12 cellular contexts compared by ENCODE assay signal in genomic region chr7:77561354-77561753, GRCh38. TPM values are rescaled to one million over a fixed set of nuclear protein-coding genes. Genes with fewer than 3 reads are reported as not detected.
DNase-seq lines count a peak whose midpoint lies in the region; ATAC-seq, FAIRE-seq and TF ChIP-seq lines count a peak whose summit lies in the region.
"Had no signal": no experiment of that assay in that cellular context is flagged by ENCODE, and none has a peak within 500 bp of the region (broad histone marks: within the 10 kb centered on the region; RNA-seq: fewer than 3 reads in every experiment).

No MANE protein-coding gene starts in this region.

- no peak for TF ChIP-seq CTCF in activated B cell treated with CpG ODN at 0.5 μM for 24 hours (IDR thresholded peaks at IDR 0.05)
- no peak for TF ChIP-seq CTCF in heart left ventricle (IDR thresholded peaks at IDR 0.05)

- no peak overlapping the region for H3K27ac ChIP-seq in effector memory CD4-positive, alpha-beta T cell (ENCODE audit: insufficient read depth, low read length, poor library complexity, severe bottlenecking)
- H3K27ac ChIP-seq in heart left ventricle = peak overlapping the region in 1 of 12 donors; percentile 25

- no peaks in the 10 kb centered on the region for H3K36me3 ChIP-seq in effector memory CD4-positive, alpha-beta T cell (ENCODE audit: control insufficient read depth, insufficient read depth, low read length)
- H3K36me3 ChIP-seq in heart left ventricle = peaks cover 0 to 8% (median 0%) of the 10 kb centered on the region in 9 donors

- peak overlapping the region; percentile 67 for H3K4me3 Mint-ChIP-seq in activated B cell treated with CpG ODN at 0.5 μM for 24 hours
- H3K4me3 Mint-ChIP-seq: activated naive CD4-positive, alpha-beta T cell treated with anti-CD3 and anti-CD28 coated beads for 36 hours had no signal

- H3K9me3 Mint-ChIP-seq in activated B cell treated with CpG ODN at 0.5 μM for 24 hours = no peaks in the 10 kb centered on the region
- H3K9me3 Mint-ChIP-seq: activated naive CD4-positive, alpha-beta T cell treated with anti-CD3 and anti-CD28 coated beads for 36 hours had no signal

- no peaks in the 10 kb centered on the region for H3K27me3 ChIP-seq in effector memory CD4-positive, alpha-beta T cell (replicated peaks; ENCODE audit: control insufficient read depth, insufficient read depth, low read length, poor library complexity, severe bottlenecking)
- no peaks in the 10 kb centered on the region for H3K27me3 ChIP-seq in heart left ventricle

- POLR2A ChIA-PET in activated B cell treated with CpG ODN at 0.5 μM for 24 hours (lab: Charles Lee) = no interaction called here

- H3K36me3 Mint-ChIP-seq in activated B cell treated with CpG ODN at 0.5 μM for 24 hours (ENCODE audit: low read depth) = peaks cover 2% of the 10 kb centered on the region

- no peak overlapping the region for H3K4me3 ChIP-seq in effector memory CD4-positive, alpha-beta T cell (ENCODE audit: insufficient read depth, low read depth, low read length, poor library complexity, severe bottlenecking)
- H3K4me3 ChIP-seq in heart left ventricle = no peak overlapping the region

- ATAC-seq in GM21381 (IDR thresholded peaks at IDR 0.05; ENCODE audit: unreplicated experiment) = peak; percentile 77
- ATAC-seq in HG03066 (IDR thresholded peaks at IDR 0.05; ENCODE audit: low read depth, unreplicated experiment) = peak; percentile 81
- ATAC-seq in activated B cell treated with CpG ODN at 0.5 μM for 24 hours (ENCODE audit: low read depth) = peak; percentile 45
- ATAC-seq in heart left ventricle = no peak

- intact Hi-C loops in activated B cell treated with CpG ODN at 0.5 μM for 24 hours (cut with micrococcal nuclease) (no loop called here), heart left ventricle (cut with DNase I) (no loop called here)

- no peaks in the 10 kb centered on the region for H3K4me1 ChIP-seq in effector memory CD4-positive, alpha-beta T cell (ENCODE audit: control insufficient read depth, insufficient read depth, low read length, poor library complexity, severe bottlenecking)
- peaks cover 0 to 78% (median 39%) of the 10 kb centered on the region in 12 donors for H3K4me1 ChIP-seq in heart left ventricle

- peaks cover 47% of the 10 kb centered on the region for H3K4me1 Mint-ChIP-seq in activated B cell treated with CpG ODN at 0.5 μM for 24 hours

- H3K9me3 ChIP-seq in effector memory CD4-positive, alpha-beta T cell (ENCODE audit: control insufficient read depth, low read length) = no peaks in the 10 kb centered on the region
- H3K9me3 ChIP-seq in heart left ventricle = no peaks in the 10 kb centered on the region

- H3K27ac Mint-ChIP-seq in activated B cell treated with CpG ODN at 0.5 μM for 24 hours = peak overlapping the region; percentile 71
- H3K27ac Mint-ChIP-seq: activated naive CD4-positive, alpha-beta T cell treated with anti-CD3 and anti-CD28 coated beads for 36 hours had no signal

- FAIRE-seq in GM18507 (lab: Jason Lieb, UNC) = peak; percentile 66
- FAIRE-seq: endothelial cell of umbilical vein, islet of Langerhans had no signal

- TF ChIP-seq POLR2A in heart left ventricle (IDR thresholded peaks at IDR 0.05) = no peak

- H3K27me3 Mint-ChIP-seq in activated B cell treated with CpG ODN at 0.5 μM for 24 hours = no peaks in the 10 kb centered on the region

- WGBS in heart left ventricle, 4 donors = 46 to 61% (median 52%) methylated on average over 3 of the region's 3 CpGs

- CTCF ChIA-PET in activated B cell treated with CpG ODN at 0.5 μM for 24 hours (lab: Charles Lee) = no interaction called here

- DNase-seq in GM18507 (ENCODE audit: extremely low spot score, insufficient read length, low read depth) (no peak), activated B cell treated with CpG ODN at 0.5 μM for 24 hours (no peak), heart left ventricle (no peak), ureter (ENCODE audit: low spot score) (no peak), NCI-H2107 (lab: John Stamatoyannopoulos, UW) (no peak)
- no peak for DNase-seq in effector memory CD4-positive, alpha-beta T cell
- DNase-seq: activated naive CD4-positive, alpha-beta T cell treated with anti-CD3 and anti-CD28 coated beads for 36 hours; Karpas-422 had no signal

RNA-seq across cellular contexts. Expression of gene PTPN12, which starts 24.3 kb away (rescaled TPM):
- total RNA-seq in activated B cell treated with CpG ODN at 0.5 μM for 24 hours (31.2 and 39.2 TPM in 2 replicates), heart left ventricle (10 to 100 TPM; 36.5 to 83.9 (median 42.0) TPM), ureter (72.9 TPM)
- polyA plus RNA-seq in heart left ventricle = 10 to 100 TPM; 33.9 to 35.1 TPM

Comparison
In these comparisons a context has a peak if more than half of its experiments do, and no peak if none do; other contexts are left out.
1. ATAC-seq: peak in GM21381 (single experiment), HG03066 (single experiment) and activated B cell treated with CpG ODN at 0.5 μM for 24 hours (single experiment); none in heart left ventricle (0 of 4).